16 cellular contexts compared by ENCODE assay signal in the genomic region with DNA sequence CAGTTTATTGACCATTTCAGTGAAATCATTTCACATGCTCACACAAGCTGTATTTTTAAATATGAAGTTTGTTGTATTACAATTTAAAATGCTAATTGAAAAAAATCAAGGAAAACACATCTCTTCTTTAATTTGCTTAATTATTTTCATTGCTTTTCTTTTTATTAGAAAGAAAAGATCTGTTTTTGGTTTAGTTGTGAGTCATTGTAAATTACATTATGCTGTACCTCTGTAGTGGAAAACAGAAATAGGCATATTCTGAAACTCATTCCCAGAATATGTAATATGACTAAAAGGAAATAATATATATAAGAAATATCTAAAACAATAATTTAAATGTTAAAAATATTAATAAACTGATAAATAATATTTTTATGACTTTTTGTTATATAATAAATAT.
DNase-seq lines count a peak whose midpoint lies in the region; ATAC-seq and TF ChIP-seq lines count a peak whose summit lies in the region.
"Had no signal": no experiment of that assay in that cellular context is flagged by ENCODE, and none has a peak within 500 bp of the region (broad histone marks: within the 10 kb centered on the region; RNA-seq: fewer than 3 reads in every experiment).

No MANE protein-coding gene starts in this region.

- no peaks in the 10 kb centered on the region for H4K20me1 ChIP-seq in HCT116 (ENCODE audit: insufficient read depth)

- H3K9ac ChIP-seq in HCT116 (ENCODE audit: low read length): no peak overlapping the region

- TF ChIP-seq RAD21 in HCT116 (IDR thresholded peaks at IDR 0.05; ENCODE audit: low read depth): no peak

- in situ Hi-C loops in Caki2 (cut with HindIII; ENCODE audit: low pct_unique_long_range_greater_than_20kb, low sequenced_read_pairs): no loop called here

- peak; percentile 27 for DNase-seq in Caki2 (ENCODE audit: low read depth)
- no peak for DNase-seq in HCT116 (ENCODE audit: low read depth, low spot score)
- DNase-seq in esophagus squamous epithelium (lab: John Stamatoyannopoulos, UW): no peak
- DNase-seq in 8988T: no peak
- no peak for DNase-seq in T1000 (lab: John Stamatoyannopoulos, UW)
- no peak for DNase-seq in HEK293T (ENCODE audit: extremely low spot score)
- DNase-seq: C1 segment of cervical spinal cord; CD4-positive, alpha-beta T cell; DMS153; DMS79 treated with DMSO at 0.1 percent for 48 hours; EL; GDM1; IMR-90; KBM-7 had no signal

- TF ChIP-seq CTCF in HCT116 (IDR thresholded peaks at IDR 0.05 in 2 of 3, conservative IDR thresholded peaks at IDR 0.05 in 1 of 3; ENCODE audit: borderline replicate concordance in 1 of 3, insufficient read depth in 1 of 3, low read depth in 2 of 3, low read length in 2 of 3) (no peak), VCaP (conservative IDR thresholded peaks at IDR 0.05) (no peak), esophagus squamous epithelium (IDR thresholded peaks at IDR 0.05) (no peak)

- TF ChIP-seq POLR2A in HCT116 (IDR thresholded peaks at IDR 0.05; ENCODE audit: borderline replicate concordance, extremely low read depth, insufficient read depth, insufficient read length) (no peak), esophagus squamous epithelium (IDR thresholded peaks at IDR 0.05) (no peak)

- intact Hi-C loops in HCT116 (cut with micrococcal nuclease) (no loop called here), esophagus squamous epithelium (cut with DNase I) (no loop called here)

- RAD21 ChIA-PET in HCT116 (lab: Charles Lee; ENCODE audit: low non-redundant PET in 1 of 2, low total read pairs in 2 of 2, uncharacterized antibody in 2 of 2, unreplicated experiment in 2 of 2): no interaction called here

- no peaks in the 10 kb centered on the region for H3K27me3 ChIP-seq in HCT116 (ENCODE audit: insufficient read depth, low read length)
- H3K27me3 ChIP-seq in esophagus squamous epithelium: no peaks in the 10 kb centered on the region

- H3K4me3 ChIP-seq in HCT116 (replicated peaks in 1 of 2; ENCODE audit: low read depth in 1 of 2, low read length in 2 of 2) (no peak overlapping the region), esophagus squamous epithelium (no peak overlapping the region)
- H3K4me3 ChIP-seq: HAP-1 had no signal

- H3K9me2 ChIP-seq in HCT116 (ENCODE audit: insufficient read depth): no peaks in the 10 kb centered on the region

- POLR2A ChIA-PET in HCT116 (lab: Charles Lee) (no interaction called here), HEK293T (lab: Yijun Ruan, JAX) (no interaction called here)

- H3K36me3 ChIP-seq in HCT116 (ENCODE audit: control insufficient read depth in 1 of 2, insufficient read depth in 2 of 2, low read length in 2 of 2) (no peaks in the 10 kb centered on the region), esophagus squamous epithelium (no peaks in the 10 kb centered on the region)
- H3K36me3 ChIP-seq: HAP-1 had no signal

- CTCF ChIA-PET in HCT116 (lab: Charles Lee) (no interaction called here), HEK293T (lab: Yijun Ruan, JAX) (no interaction called here)

- H3K4me2 ChIP-seq in HCT116 (ENCODE audit: low read length): no peak overlapping the region

- H3K27ac ChIP-seq in HCT116 (ENCODE audit: low read depth, low read length) (no peak overlapping the region), VCaP (peak overlapping the region; percentile 74), esophagus squamous epithelium (no peak overlapping the region)

- H3K9me3 ChIP-seq in HCT116 (ENCODE audit: control insufficient read depth in 1 of 2, insufficient read depth in 1 of 2, low read depth in 1 of 2, low read length in 2 of 2): no peaks in the 10 kb centered on the region
- no peaks in the 10 kb centered on the region for H3K9me3 ChIP-seq in esophagus squamous epithelium
- H3K9me3 ChIP-seq: HAP-1 had no signal

- H3K79me2 ChIP-seq in HCT116 (ENCODE audit: insufficient read depth, low read length): no peaks in the 10 kb centered on the region

- no peaks in the 10 kb centered on the region for H3K4me1 ChIP-seq in HCT116 (ENCODE audit: control insufficient read depth in 1 of 2, insufficient read depth in 2 of 2, low read length in 2 of 2)
- no peaks in the 10 kb centered on the region for H3K4me1 ChIP-seq in esophagus squamous epithelium
- H3K4me1 ChIP-seq: HAP-1 had no signal

- no peak for ATAC-seq in HCT116

- no TSS peak for BruUV-seq in HCT116 (replicated peaks; lab: Mats Ljungman, UMichigan)

- H2AFZ ChIP-seq in HCT116 (ENCODE audit: low read depth, low read length, poor library complexity, severe bottlenecking): peak overlapping the region; percentile 25

TF ChIP-seq in HCT116, 20 proteins besides CTCF, POLR2A, EP300 and RAD21:
- TF ChIP-seq TCF7L2 (IDR thresholded peaks at IDR 0.05; ENCODE audit: borderline replicate concordance, extremely low read depth, insufficient read depth, insufficient read length): no peak
- TF ChIP-seq, protein P1, sequence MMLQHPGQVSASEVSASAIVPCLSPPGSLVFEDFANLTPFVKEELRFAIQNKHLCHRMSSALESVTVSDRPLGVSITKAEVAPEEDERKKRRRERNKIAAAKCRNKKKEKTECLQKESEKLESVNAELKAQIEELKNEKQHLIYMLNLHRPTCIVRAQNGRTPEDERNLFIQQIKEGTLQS (IDR thresholded peaks at IDR 0.05): no peak
- TF ChIP-seq, protein P2, sequence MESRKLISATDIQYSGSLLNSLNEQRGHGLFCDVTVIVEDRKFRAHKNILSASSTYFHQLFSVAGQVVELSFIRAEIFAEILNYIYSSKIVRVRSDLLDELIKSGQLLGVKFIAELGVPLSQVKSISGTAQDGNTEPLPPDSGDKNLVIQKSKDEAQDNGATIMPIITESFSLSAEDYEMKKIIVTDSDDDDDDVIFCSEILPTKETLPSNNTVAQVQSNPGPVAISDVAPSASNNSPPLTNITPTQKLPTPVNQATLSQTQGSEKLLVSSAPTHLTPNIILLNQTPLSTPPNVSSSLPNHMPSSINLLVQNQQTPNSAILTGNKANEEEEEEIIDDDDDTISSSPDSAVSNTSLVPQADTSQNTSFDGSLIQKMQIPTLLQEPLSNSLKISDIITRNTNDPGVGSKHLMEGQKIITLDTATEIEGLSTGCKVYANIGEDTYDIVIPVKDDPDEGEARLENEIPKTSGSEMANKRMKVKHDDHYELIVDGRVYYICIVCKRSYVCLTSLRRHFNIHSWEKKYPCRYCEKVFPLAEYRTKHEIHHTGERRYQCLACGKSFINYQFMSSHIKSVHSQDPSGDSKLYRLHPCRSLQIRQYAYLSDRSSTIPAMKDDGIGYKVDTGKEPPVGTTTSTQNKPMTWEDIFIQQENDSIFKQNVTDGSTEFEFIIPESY (IDR thresholded peaks at IDR 0.05; ENCODE audit: extremely low read depth, insufficient replicate concordance, low read length): no peak

TF ChIP-seq in HEK293T, 16 proteins besides CTCF, POLR2A, EP300 and RAD21:
- no peak for TF ChIP-seq FOXM1 (IDR thresholded peaks at IDR 0.05; ENCODE audit: borderline replicate concordance)
- TF ChIP-seq FOXA1 (IDR thresholded peaks at IDR 0.05): no peak
